Comparison of ENCODE assay signal across 1 cellular context in the genomic region with DNA sequence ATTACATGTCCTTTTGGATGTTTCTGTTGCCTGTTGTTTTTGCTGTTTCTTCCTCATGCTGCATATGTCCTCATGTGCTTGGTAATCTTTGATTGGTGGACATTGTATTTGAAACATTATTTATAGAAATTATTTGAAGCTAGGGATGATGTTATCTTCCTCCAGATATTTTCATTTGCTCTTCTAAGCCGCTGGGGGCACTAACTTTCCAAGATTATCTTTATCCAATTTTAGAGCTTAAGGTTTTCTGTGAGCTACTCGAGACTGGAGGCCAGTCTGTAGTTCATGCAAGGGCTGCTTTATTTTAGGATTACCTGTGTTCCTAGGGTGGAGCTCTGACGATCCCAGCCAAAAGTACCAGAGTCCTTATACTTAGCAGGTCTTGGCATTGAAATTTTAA.
TF ChIP-seq lines count a peak whose summit lies in the region.

No MANE protein-coding gene starts in this region.

TF ChIP-seq in GM23338, 12 proteins besides CTCF, POLR2A, EP300 and RAD21 (continued from another document):
- TF ChIP-seq, protein P1, sequence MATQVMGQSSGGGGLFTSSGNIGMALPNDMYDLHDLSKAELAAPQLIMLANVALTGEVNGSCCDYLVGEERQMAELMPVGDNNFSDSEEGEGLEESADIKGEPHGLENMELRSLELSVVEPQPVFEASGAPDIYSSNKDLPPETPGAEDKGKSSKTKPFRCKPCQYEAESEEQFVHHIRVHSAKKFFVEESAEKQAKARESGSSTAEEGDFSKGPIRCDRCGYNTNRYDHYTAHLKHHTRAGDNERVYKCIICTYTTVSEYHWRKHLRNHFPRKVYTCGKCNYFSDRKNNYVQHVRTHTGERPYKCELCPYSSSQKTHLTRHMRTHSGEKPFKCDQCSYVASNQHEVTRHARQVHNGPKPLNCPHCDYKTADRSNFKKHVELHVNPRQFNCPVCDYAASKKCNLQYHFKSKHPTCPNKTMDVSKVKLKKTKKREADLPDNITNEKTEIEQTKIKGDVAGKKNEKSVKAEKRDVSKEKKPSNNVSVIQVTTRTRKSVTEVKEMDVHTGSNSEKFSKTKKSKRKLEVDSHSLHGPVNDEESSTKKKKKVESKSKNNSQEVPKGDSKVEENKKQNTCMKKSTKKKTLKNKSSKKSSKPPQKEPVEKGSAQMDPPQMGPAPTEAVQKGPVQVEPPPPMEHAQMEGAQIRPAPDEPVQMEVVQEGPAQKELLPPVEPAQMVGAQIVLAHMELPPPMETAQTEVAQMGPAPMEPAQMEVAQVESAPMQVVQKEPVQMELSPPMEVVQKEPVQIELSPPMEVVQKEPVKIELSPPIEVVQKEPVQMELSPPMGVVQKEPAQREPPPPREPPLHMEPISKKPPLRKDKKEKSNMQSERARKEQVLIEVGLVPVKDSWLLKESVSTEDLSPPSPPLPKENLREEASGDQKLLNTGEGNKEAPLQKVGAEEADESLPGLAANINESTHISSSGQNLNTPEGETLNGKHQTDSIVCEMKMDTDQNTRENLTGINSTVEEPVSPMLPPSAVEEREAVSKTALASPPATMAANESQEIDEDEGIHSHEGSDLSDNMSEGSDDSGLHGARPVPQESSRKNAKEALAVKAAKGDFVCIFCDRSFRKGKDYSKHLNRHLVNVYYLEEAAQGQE (IDR thresholded peaks at IDR 0.05; ENCODE audit: unreplicated experiment) = no peak
- TF ChIP-seq CREB1 (CRISPR knock-in tag; IDR thresholded peaks at IDR 0.05; ENCODE audit: low read depth) = no peak
- TF ChIP-seq ZNF331 (CRISPR knock-in tag; IDR thresholded peaks at IDR 0.05; ENCODE audit: low read depth) = no peak
- TF ChIP-seq EZH2 (IDR thresholded peaks at IDR 0.05; ENCODE audit: low read depth, unreplicated experiment) = no peak
- TF ChIP-seq, protein P2, sequence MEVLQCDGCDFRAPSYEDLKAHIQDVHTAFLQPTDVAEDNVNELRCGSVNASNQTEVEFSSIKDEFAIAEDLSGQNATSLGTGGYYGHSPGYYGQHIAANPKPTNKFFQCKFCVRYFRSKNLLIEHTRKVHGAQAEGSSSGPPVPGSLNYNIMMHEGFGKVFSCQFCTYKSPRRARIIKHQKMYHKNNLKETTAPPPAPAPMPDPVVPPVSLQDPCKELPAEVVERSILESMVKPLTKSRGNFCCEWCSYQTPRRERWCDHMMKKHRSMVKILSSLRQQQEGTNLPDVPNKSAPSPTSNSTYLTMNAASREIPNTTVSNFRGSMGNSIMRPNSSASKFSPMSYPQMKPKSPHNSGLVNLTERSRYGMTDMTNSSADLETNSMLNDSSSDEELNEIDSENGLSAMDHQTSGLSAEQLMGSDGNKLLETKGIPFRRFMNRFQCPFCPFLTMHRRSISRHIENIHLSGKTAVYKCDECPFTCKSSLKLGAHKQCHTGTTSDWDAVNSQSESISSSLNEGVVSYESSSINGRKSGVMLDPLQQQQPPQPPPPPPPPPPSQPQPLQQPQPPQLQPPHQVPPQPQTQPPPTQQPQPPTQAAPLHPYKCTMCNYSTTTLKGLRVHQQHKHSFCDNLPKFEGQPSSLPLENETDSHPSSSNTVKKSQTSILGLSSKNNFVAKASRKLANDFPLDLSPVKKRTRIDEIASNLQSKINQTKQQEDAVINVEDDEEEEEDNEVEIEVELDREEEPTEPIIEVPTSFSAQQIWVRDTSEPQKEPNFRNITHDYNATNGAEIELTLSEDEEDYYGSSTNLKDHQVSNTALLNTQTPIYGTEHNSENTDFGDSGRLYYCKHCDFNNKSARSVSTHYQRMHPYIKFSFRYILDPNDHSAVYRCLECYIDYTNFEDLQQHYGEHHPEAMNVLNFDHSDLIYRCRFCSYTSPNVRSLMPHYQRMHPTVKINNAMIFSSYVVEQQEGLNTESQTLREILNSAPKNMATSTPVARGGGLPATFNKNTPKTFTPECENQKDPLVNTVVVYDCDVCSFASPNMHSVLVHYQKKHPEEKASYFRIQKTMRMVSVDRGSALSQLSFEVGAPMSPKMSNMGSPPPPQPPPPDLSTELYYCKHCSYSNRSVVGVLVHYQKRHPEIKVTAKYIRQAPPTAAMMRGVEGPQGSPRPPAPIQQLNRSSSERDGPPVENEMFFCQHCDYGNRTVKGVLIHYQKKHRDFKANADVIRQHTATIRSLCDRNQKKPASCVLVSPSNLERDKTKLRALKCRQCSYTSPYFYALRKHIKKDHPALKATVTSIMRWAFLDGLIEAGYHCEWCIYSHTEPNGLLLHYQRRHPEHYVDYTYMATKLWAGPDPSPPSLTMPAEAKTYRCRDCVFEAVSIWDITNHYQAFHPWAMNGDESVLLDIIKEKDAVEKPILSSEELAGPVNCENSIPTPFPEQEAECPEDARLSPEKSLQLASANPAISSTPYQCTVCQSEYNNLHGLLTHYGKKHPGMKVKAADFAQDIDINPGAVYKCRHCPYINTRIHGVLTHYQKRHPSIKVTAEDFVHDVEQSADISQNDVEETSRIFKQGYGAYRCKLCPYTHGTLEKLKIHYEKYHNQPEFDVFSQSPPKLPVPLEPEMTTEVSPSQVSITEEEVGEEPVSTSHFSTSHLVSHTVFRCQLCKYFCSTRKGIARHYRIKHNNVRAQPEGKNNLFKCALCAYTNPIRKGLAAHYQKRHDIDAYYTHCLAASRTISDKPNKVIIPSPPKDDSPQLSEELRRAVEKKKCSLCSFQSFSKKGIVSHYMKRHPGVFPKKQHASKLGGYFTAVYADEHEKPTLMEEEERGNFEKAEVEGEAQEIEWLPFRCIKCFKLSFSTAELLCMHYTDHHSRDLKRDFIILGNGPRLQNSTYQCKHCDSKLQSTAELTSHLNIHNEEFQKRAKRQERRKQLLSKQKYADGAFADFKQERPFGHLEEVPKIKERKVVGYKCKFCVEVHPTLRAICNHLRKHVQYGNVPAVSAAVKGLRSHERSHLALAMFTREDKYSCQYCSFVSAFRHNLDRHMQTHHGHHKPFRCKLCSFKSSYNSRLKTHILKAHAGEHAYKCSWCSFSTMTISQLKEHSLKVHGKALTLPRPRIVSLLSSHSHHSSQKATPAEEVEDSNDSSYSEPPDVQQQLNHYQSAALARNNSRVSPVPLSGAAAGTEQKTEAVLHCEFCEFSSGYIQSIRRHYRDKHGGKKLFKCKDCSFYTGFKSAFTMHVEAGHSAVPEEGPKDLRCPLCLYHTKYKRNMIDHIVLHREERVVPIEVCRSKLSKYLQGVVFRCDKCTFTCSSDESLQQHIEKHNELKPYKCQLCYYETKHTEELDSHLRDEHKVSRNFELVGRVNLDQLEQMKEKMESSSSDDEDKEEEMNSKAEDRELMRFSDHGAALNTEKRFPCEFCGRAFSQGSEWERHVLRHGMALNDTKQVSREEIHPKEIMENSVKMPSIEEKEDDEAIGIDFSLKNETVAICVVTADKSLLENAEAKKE (CRISPR knock-in tag; IDR thresholded peaks at IDR 0.05) = no peak
